In the genomic region with DNA sequence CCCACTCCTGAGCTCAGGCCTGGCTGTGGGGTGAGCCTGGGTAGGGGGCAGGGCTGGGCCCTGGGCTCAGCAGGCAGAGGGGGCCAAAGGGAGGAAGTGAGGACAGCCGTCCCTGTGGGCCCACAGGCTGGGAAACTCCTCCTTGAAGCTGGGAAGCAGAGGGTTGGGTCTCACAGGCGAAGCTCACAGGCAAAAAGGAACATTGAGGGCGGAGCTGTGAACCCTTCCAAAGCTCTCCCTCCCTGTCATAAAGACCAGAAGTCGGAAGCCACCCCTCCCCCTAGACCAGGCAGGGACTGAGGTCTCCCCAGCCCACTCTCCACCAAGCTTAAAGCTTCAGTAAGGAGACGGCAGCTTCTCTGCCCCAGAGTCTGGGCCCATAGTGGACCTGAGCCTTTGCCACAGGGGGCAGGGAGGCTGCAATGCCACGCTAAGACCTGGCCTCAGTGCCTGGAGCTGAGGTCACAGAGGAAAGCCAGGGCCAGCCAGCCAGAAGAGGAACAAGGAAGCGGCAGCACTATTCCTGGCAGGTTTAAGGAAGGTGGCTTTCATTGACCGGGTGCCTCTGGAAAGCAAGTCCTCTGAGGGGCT, we compare ENCODE assay signal across 14 cellular contexts. TPM values are rescaled to one million over a fixed set of nuclear protein-coding genes. Genes with fewer than 3 reads are reported as not detected.
DNase-seq lines count a peak whose midpoint lies in the region; ATAC-seq, FAIRE-seq and TF ChIP-seq lines count a peak whose summit lies in the region.
"Had no signal": no experiment of that assay in that cellular context is flagged by ENCODE, and none has a peak within 500 bp of the region (broad histone marks: within the 10 kb centered on the region; RNA-seq: fewer than 3 reads in every experiment).

No MANE protein-coding gene starts in this region.

- H3K18ac ChIP-seq in H1 (ENCODE audit: extremely low read depth, low read length): peak overlapping the region; percentile 62

- no peaks in the 10 kb centered on the region for H3K79me2 ChIP-seq in H1 (ENCODE audit: control insufficient read depth in 1 of 2, insufficient read depth in 2 of 2, low read length in 2 of 2)

- intact Hi-C loops in uterus (cut with DNase I; ENCODE audit: low total_unique reads): no loop called here
- intact Hi-C loops in testis (cut with DNase I; ENCODE audit: low total_unique reads): no loop called here

- TF ChIP-seq POLR2A in H1 (IDR thresholded peaks at IDR 0.05; ENCODE audit: control extremely low read depth in 1 of 2, low read depth in 2 of 2, low read length in 2 of 2): no peak
- no peak for TF ChIP-seq POLR2A in uterus (IDR thresholded peaks at IDR 0.05)
- TF ChIP-seq POLR2A in testis (IDR thresholded peaks at IDR 0.05): no peak

- H3K23ac ChIP-seq in H1 (ENCODE audit: insufficient read length): no peak overlapping the region

- CTCF ChIA-PET in H1 (lab: Charles Lee; ENCODE audit: partially characterized antibody): interaction anchor here (0.6 to 4.5 kb wide), 20 partner anchors 9 to 252 kb away, joined by 3 to 42 read pairs (median 4); no protein-coding TSS in a partner anchor

- H3K4me3 Mint-ChIP-seq in nephron: peak overlapping the region; percentile 84 to 91 (median 88)
- no peak overlapping the region for H3K4me3 Mint-ChIP-seq in stimulated activated naive B cell treated with anti-CD40 and anti-IgM and Interleukin-4, amounts not matched to agents 10 μg/mL and 1 μg/mL and 100 μg/mL, for 72 hours

- peak overlapping the region; percentile 96 to 98 (median 97) for H3K27ac Mint-ChIP-seq in nephron
- no peak overlapping the region for H3K27ac Mint-ChIP-seq in stimulated activated naive B cell treated with anti-CD40 and anti-IgM and Interleukin-4, amounts not matched to agents 10 μg/mL and 1 μg/mL and 100 μg/mL, for 72 hours

- H4K5ac ChIP-seq in H1 (ENCODE audit: insufficient read length, low read depth, low read length): peak overlapping the region; percentile 25

- TF ChIP-seq EP300 in H1 (IDR thresholded peaks at IDR 0.05; ENCODE audit: borderline replicate concordance in 1 of 2, low read depth in 2 of 2, low read length in 2 of 2): no peak

- peaks cover 47% of the 10 kb centered on the region for H3K27me3 Mint-ChIP-seq in nephron (ENCODE audit: low read depth)
- peaks cover 38 to 39% of the 10 kb centered on the region in 2 donors for H3K27me3 Mint-ChIP-seq in stimulated activated naive B cell treated with anti-CD40 and anti-IgM and Interleukin-4, amounts not matched to agents 10 μg/mL and 1 μg/mL and 100 μg/mL, for 72 hours

- TF ChIP-seq CTCF in H1 (IDR thresholded peaks at IDR 0.05; ENCODE audit: control extremely low read depth in 1 of 3, insufficient read depth in 1 of 3, low read depth in 1 of 3, low read length in 3 of 3): no peak
- TF ChIP-seq CTCF in nephron (IDR thresholded peaks at IDR 0.05; ENCODE audit: unreplicated experiment in 3 of 3): no peak
- TF ChIP-seq CTCF in uterus (IDR thresholded peaks at IDR 0.05): no peak
- TF ChIP-seq CTCF in testis (IDR thresholded peaks at IDR 0.05): no peak

- H2BK12ac ChIP-seq in H1 (ENCODE audit: low read depth, low read length): peak overlapping the region; percentile 80; the same call in 1 of the 2 replicates

- H3K9me3 ChIP-seq in BLaER1 treated with 17β-estradiol and CSF1 and Interleukin-3, amounts not matched to agents 10 nM and 100 nM (replicated peaks in 1 of 11): no peaks in the 10 kb centered on the region
- H3K9me3 ChIP-seq in H1 (ENCODE audit: insufficient read depth in 2 of 2, low read depth in 1 of 2, low read length in 1 of 2) (no peaks in the 10 kb centered on the region), uterus (no peaks in the 10 kb centered on the region), testis (no peaks in the 10 kb centered on the region)

- peak overlapping the region in 4 of 11 experiments; percentile 25 to 57 (median 30); a peak in 3 of 22 replicates for H3K9ac ChIP-seq in BLaER1 treated with 17β-estradiol and CSF1 and Interleukin-3, amounts not matched to agents 10 nM and 100 nM
- no peak overlapping the region for H3K9ac ChIP-seq in H1 (replicated peaks in 1 of 4; ENCODE audit: extremely low read depth in 1 of 4, low read depth in 3 of 4, low read length in 3 of 4)

- peaks cover 0 to 17% (median 0%) of the 10 kb centered on the region in 11 experiments; a peak in 5 of 22 replicates for H4K20me1 ChIP-seq in BLaER1 treated with 17β-estradiol and CSF1 and Interleukin-3, amounts not matched to agents 10 nM and 100 nM
- H4K20me1 ChIP-seq in H1 (replicated peaks in 1 of 2; ENCODE audit: control insufficient read depth in 1 of 2, insufficient read depth in 2 of 2, low read length in 2 of 2): no peaks in the 10 kb centered on the region

- H2BK20ac ChIP-seq in H1 (ENCODE audit: low read length): peak overlapping the region; percentile 75; the same call in 1 of the 2 replicates

- no peak for FAIRE-seq in H1 (lab: Jason Lieb, UNC)

- H2AK5ac ChIP-seq in H1 (ENCODE audit: low read depth, low read length): no peak overlapping the region

- H3K79me1 ChIP-seq in H1 (ENCODE audit: low read depth, low read length): no peaks in the 10 kb centered on the region

- H3K23me2 ChIP-seq in H1 (ENCODE audit: low read depth, low read length): peaks cover 17% of the 10 kb centered on the region; the same call in 1 of the 2 replicates

- WGBS in H1 (ENCODE audit: extremely low coverage in 1 of 2, insufficient coverage in 1 of 2, insufficient read length in 1 of 2, insufficient replicate concordance in 2 of 2, low coverage in 1 of 2, low lambda C conversion rate in 2 of 2, missing lambda C conversion rate in 1 of 2), 2 experiments: 39% methylated on average over 8 of the region's 8 CpGs; no CpG with 5 or more reads in 1 of the 2 experiments
- 64 to 85% methylated on average over 7 to 8 of the region's 8 CpGs for WGBS in testis, 2 donors

- H2BK5ac ChIP-seq in H1 (ENCODE audit: low read depth, low read length): peak overlapping the region; percentile 52; the same call in 1 of the 2 replicates

- peaks cover 33% of the 10 kb centered on the region for H3K4me1 Mint-ChIP-seq in nephron
- peaks cover 34 to 56% of the 10 kb centered on the region in 2 donors for H3K4me1 Mint-ChIP-seq in stimulated activated naive B cell treated with anti-CD40 and anti-IgM and Interleukin-4, amounts not matched to agents 10 μg/mL and 1 μg/mL and 100 μg/mL, for 72 hours

- H2BK15ac ChIP-seq in H1 (ENCODE audit: low read length): 0 out of 2 replicates have a peak overlapping the region, but pooled peaks have one; percentile 53

- 0 out of 2 replicates have a peak overlapping the region, but pooled peaks have one; percentile 42 for H4K8ac ChIP-seq in H1 (ENCODE audit: extremely low read depth, insufficient read depth, low read length)

- no peaks in the 10 kb centered on the region for H3K36me3 ChIP-seq in BLaER1 treated with 17β-estradiol and CSF1 and Interleukin-3, amounts not matched to agents 10 nM and 100 nM
- H3K36me3 ChIP-seq in H1 (ENCODE audit: control insufficient read depth in 2 of 4, insufficient read depth in 4 of 4, low read length in 3 of 4) (no peaks in the 10 kb centered on the region), uterus (no peaks in the 10 kb centered on the region), testis (ENCODE audit: low read depth, missing control alignments) (no peaks in the 10 kb centered on the region)

- peaks cover 4% of the 10 kb centered on the region for H3K36me3 Mint-ChIP-seq in nephron (ENCODE audit: low read depth)
- H3K36me3 Mint-ChIP-seq in stimulated activated naive B cell treated with anti-CD40 and anti-IgM and Interleukin-4, amounts not matched to agents 10 μg/mL and 1 μg/mL and 100 μg/mL, for 72 hours: peaks cover 0 to 2% of the 10 kb centered on the region in 2 donors

- H3K27ac ChIP-seq in BLaER1 treated with 17β-estradiol and CSF1 and Interleukin-3, amounts not matched to agents 10 nM and 100 nM: peak overlapping the region in 4 of 11 experiments; percentile 2 to 37 (median 13); a peak in 4 of 22 replicates
- H3K27ac ChIP-seq in H1 (ENCODE audit: low read depth, low read length): no peak overlapping the region
- no peak overlapping the region for H3K27ac ChIP-seq in uterus
- no peak overlapping the region for H3K27ac ChIP-seq in testis

- DNase-seq in Kasumi-1 (lab: John Stamatoyannopoulos, UW) (peak; percentile 33 to 44), H1 (ENCODE audit: low read depth in 1 of 2, low spot score in 2 of 2) (peak in 1 of 2 experiments; percentile 67), uterus (no peak), testis (no peak)
- no peak for DNase-seq in stimulated activated naive B cell treated with anti-CD40 and anti-IgM and Interleukin-4, amounts not matched to agents 10 μg/mL and 1 μg/mL and 100 μg/mL, for 72 hours
- DNase-seq: KG1; stimulated activated naive CD4-positive, alpha-beta T cell treated with Interleukin-2 at 50 U/mL for 16 hours; T-helper 1 cell had no signal

- no peak overlapping the region for H3K4me3 ChIP-seq in BLaER1 treated with 17β-estradiol and CSF1 and Interleukin-3, amounts not matched to agents 10 nM and 100 nM
- H3K4me3 ChIP-seq in H1 (ENCODE audit: extremely low read depth in 1 of 4, insufficient read depth in 2 of 4, low read depth in 3 of 4, low read length in 4 of 4) (no peak overlapping the region), uterus (no peak overlapping the region), testis (no peak overlapping the region)

- no peak overlapping the region for H3K4ac ChIP-seq in H1 (replicated peaks; ENCODE audit: insufficient read length, low read depth, low read length)

- POLR2A ChIA-PET in H1 (lab: Charles Lee; ENCODE audit: partially characterized antibody): interaction anchor here (0.9 to 2.4 kb wide), 7 partner anchors 11 to 258 kb away, joined by 3 to 9 read pairs (median 3); a partner anchor contains a TSS

- H4K91ac ChIP-seq in H1 (replicated peaks; ENCODE audit: insufficient read length, low read length): peak overlapping the region; percentile 13

- TF ChIP-seq RAD21 in H1 (IDR thresholded peaks at IDR 0.05 in 1 of 2, conservative IDR thresholded peaks at IDR 0.05 in 1 of 2; ENCODE audit: low read depth in 2 of 2, low read length in 2 of 2): no peak

- no peak overlapping the region for H3K14ac ChIP-seq in H1 (ENCODE audit: insufficient read length)

- no peak overlapping the region for H2BK120ac ChIP-seq in H1 (replicated peaks; ENCODE audit: low read depth, low read length)

- H2AFZ ChIP-seq in H1 (ENCODE audit: low read length): peak overlapping the region; percentile 12; the same call in 1 of the 2 replicates

- H3K9me3 Mint-ChIP-seq in nephron: no peaks in the 10 kb centered on the region
- no peaks in the 10 kb centered on the region for H3K9me3 Mint-ChIP-seq in stimulated activated naive B cell treated with anti-CD40 and anti-IgM and Interleukin-4, amounts not matched to agents 10 μg/mL and 1 μg/mL and 100 μg/mL, for 72 hours

- ATAC-seq in GM18870 (IDR thresholded peaks at IDR 0.05; ENCODE audit: unreplicated experiment): no peak
- ATAC-seq in stimulated activated naive B cell treated with anti-CD40 and anti-IgM and Interleukin-4, amounts not matched to agents 10 μg/mL and 1 μg/mL and 100 μg/mL, for 72 hours (replicated peaks): no peak

- peaks cover 47 to 80% (median 72%) of the 10 kb centered on the region in 11 experiments for H3K27me3 ChIP-seq in BLaER1 treated with 17β-estradiol and CSF1 and Interleukin-3, amounts not matched to agents 10 nM and 100 nM
- H3K27me3 ChIP-seq in H1 (replicated peaks in 1 of 4; ENCODE audit: control insufficient read depth in 3 of 4, extremely low read depth in 1 of 4, insufficient read depth in 3 of 4, low read length in 3 of 4) (peaks cover 28 to 68% (median 54%) of the 10 kb centered on the region in 4 experiments), uterus (peaks cover 0 to 2% of the 10 kb centered on the region in 2 donors), testis (no peaks in the 10 kb centered on the region)

- H3K56ac ChIP-seq in H1 (replicated peaks; ENCODE audit: insufficient read length, low read depth, low read length): no peak overlapping the region

- peak overlapping the region; percentile 31 to 68 (median 50) for H3K4me2 ChIP-seq in BLaER1 treated with 17β-estradiol and CSF1 and Interleukin-3, amounts not matched to agents 10 nM and 100 nM
- peak overlapping the region; percentile 24 to 89; a peak in 3 of 4 replicates for H3K4me2 ChIP-seq in H1 (ENCODE audit: insufficient read depth in 1 of 2, low read depth in 2 of 2, low read length in 2 of 2)

- peaks cover 23 to 39% (median 33%) of the 10 kb centered on the region in 10 experiments for H3K4me1 ChIP-seq in BLaER1 treated with 17β-estradiol and CSF1 and Interleukin-3, amounts not matched to agents 10 nM and 100 nM
- H3K4me1 ChIP-seq in H1 (replicated peaks in 1 of 4; ENCODE audit: control insufficient read depth in 3 of 4, insufficient read depth in 4 of 4, low read length in 3 of 4) (peaks cover 4 to 45% (median 20%) of the 10 kb centered on the region in 4 experiments), uterus (no peaks in the 10 kb centered on the region), testis (peaks cover 3% of the 10 kb centered on the region)

RNA-seq across cellular contexts. Expression of a gene that starts 1.0 kb away (rescaled TPM):
- 1.8 and 2.0 TPM in 2 replicates for total RNA-seq in H1 (2021; fragmentation: NEBNext Ultra II Directional; extraction: Animal tissue kit (Norgen Biotek cat#: 25700))
- polyA plus RNA-seq in H1 (2011; rRNA removed) (1.3 and 2.1 TPM in 2 replicates), testis (ENCODE audit: insufficient read depth, low read depth, low replicate concordance) (1.4 TPM)
- polyA plus RNA-seq in H1 (2011; cell fraction: cytosol; rRNA removed): 1.6 TPM
- polyA plus RNA-seq in H1 (2011; cell fraction: nucleus; rRNA removed): 8.1 TPM
- polyA plus RNA-seq in H1 (2012, experiment 1 of 2): 1.1 to 2.3 TPM (median 1.6 TPM) in 4 replicates
- polyA plus RNA-seq in H1 (2012, experiment 2 of 2): 0.51 TPM
- polyA plus RNA-seq in H1 (2013, experiment 1 of 2): 1.8 TPM
- polyA plus RNA-seq in H1 (2013, experiment 2 of 2): 1.5 TPM
- polyA minus RNA-seq in H1 (2011; rRNA and poly(A)+ RNA removed): 1.1 and 1.4 TPM in 2 replicates
- polyA minus RNA-seq in H1 (2011; cell fraction: cytosol; rRNA and poly(A)+ RNA removed): 0.59 TPM
- 4.3 TPM for polyA minus RNA-seq in H1 (2011; cell fraction: nucleus; rRNA and poly(A)+ RNA removed)
- total RNA-seq in uterus (1 to 10 TPM in 1 of 4 donors, under 1 TPM in 1, not detected in 2; 0.18 to 3.5 TPM), testis (1 to 10 TPM in 1 of 2 donors, under 1 TPM in 1; 0.68 to 1.2 TPM)
- total RNA-seq: lung microvascular endothelial cell had no signal
- polyA plus RNA-seq: BJ had no signal

RNA-seq across cellular contexts. Expression of a gene that starts 26.2 kb away (rescaled TPM):
- 0.28 and 0.75 TPM in 2 replicates for total RNA-seq in H1 (2021; fragmentation: NEBNext Ultra II Directional; extraction: Animal tissue kit (Norgen Biotek cat#: 25700))
- polyA plus RNA-seq in H1 (2011; rRNA removed) (1.1 and 1.5 TPM in 2 replicates), testis (ENCODE audit: insufficient read depth, low read depth, low replicate concordance) (4.6 TPM)
- polyA plus RNA-seq in H1 (2011; cell fraction: cytosol; rRNA removed): 1.5 TPM
- 2.5 TPM for polyA plus RNA-seq in H1 (2011; cell fraction: nucleus; rRNA removed)
- 0.93 to 1.4 TPM (median 1.2 TPM) in 4 replicates for polyA plus RNA-seq in H1 (2012, experiment 1 of 2)
- 1.7 TPM for polyA plus RNA-seq in H1 (2012, experiment 2 of 2)
- 0.55 TPM for polyA plus RNA-seq in H1 (2013, experiment 1 of 2)
- 0.44 TPM for polyA plus RNA-seq in H1 (2013, experiment 2 of 2)
- polyA minus RNA-seq in H1 (2011; rRNA and poly(A)+ RNA removed): 0.83 and 1.8 TPM in 2 replicates
- polyA minus RNA-seq in H1 (2011; cell fraction: cytosol; rRNA and poly(A)+ RNA removed): 1.2 TPM
- 1.1 TPM for polyA minus RNA-seq in H1 (2011; cell fraction: nucleus; rRNA and poly(A)+ RNA removed)
- total RNA-seq in uterus (10 to 100 TPM in 1 of 4 donors, 1 to 10 TPM in 3; 2.0 to 52.5 (median 4.5) TPM), testis (1 to 10 TPM; 2.9 to 5.6 TPM)
- total RNA-seq: lung microvascular endothelial cell had no signal
- polyA plus RNA-seq: fibroblast of lung had no signal

RNA-seq across cellular contexts. Expression of a gene that starts 48.9 kb away (rescaled TPM):
- 104 TPM in 2 replicates for total RNA-seq in H1 (2021; fragmentation: NEBNext Ultra II Directional; extraction: Animal tissue kit (Norgen Biotek cat#: 25700))
- 318 and 344 TPM in 2 replicates for polyA plus RNA-seq in H1 (2011; rRNA removed)
- polyA plus RNA-seq in H1 (2011; cell fraction: cytosol; rRNA removed): 227 TPM
- polyA plus RNA-seq in H1 (2011; cell fraction: nucleus; rRNA removed): 147 TPM
- 165 to 195 TPM (median 180 TPM) in 4 replicates for polyA plus RNA-seq in H1 (2012, experiment 1 of 2)
- polyA plus RNA-seq in H1 (2012, experiment 2 of 2): 412 TPM
- polyA plus RNA-seq in H1 (2013, experiment 1 of 2): 164 TPM
- polyA plus RNA-seq in H1 (2013, experiment 2 of 2): 168 TPM
- polyA minus RNA-seq in H1 (2011; rRNA and poly(A)+ RNA removed): 36.9 and 39.0 TPM in 2 replicates
- polyA minus RNA-seq in H1 (2011; cell fraction: cytosol; rRNA and poly(A)+ RNA removed): 25.6 TPM
- polyA minus RNA-seq in H1 (2011; cell fraction: nucleus; rRNA and poly(A)+ RNA removed): 35.3 TPM
- total RNA-seq in uterus: 100 to 1,000 TPM in 1 of 4 donors, 10 to 100 TPM in 3; 31.2 to 137 (median 61.3) TPM
- total RNA-seq in testis: 100 to 1,000 TPM; 133 to 166 TPM
- polyA plus RNA-seq in testis (ENCODE audit: insufficient read depth, low read depth, low replicate concordance): 414 TPM

Comparison
In these comparisons a context has a peak if more than half of its experiments do, and no peak if none do; other contexts are left out.
1. DNase-seq: peak in Kasumi-1 (2 of 2); none in uterus (0 of 2), testis (single experiment) and stimulated activated naive B cell treated with anti-CD40 and anti-IgM and Interleukin-4, amounts not matched to agents 10 μg/mL and 1 μg/mL and 100 μg/mL, for 72 hours (single experiment).
2. H3K4me3 Mint-ChIP-seq: peak in nephron (3 of 3); none in stimulated activated naive B cell treated with anti-CD40 and anti-IgM and Interleukin-4, amounts not matched to agents 10 μg/mL and 1 μg/mL and 100 μg/mL, for 72 hours (0 of 2).